Comparison of ENCODE assay signal across 9 cellular contexts in the genomic region with DNA sequence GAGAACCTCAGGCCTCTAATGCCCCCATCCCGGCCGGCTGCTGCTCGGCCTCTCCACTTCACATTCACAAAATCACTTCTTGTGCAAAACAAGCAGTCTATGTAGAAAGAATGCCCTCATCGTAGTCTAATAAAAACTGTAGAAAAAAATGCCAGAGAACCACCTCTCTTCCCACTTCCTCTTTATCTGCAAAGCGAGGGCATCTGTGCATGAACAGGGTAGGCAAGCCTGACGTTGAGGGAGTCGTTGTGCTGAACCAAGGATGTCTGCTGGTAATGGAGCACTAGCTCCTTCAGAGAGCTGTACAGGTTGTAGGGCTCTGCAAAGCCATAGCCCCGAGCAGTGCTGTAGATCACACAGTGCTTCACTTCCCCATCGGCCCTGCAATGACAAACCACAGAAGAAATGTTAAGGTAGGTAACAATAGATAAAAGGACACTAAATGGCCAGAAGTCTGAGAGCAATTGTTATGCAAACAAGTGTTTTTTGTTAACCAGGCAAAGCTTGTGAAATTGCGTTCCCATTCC.
DNase-seq lines count a peak whose midpoint lies in the region; ATAC-seq and TF ChIP-seq lines count a peak whose summit lies in the region.
"Had no signal": no experiment of that assay in that cellular context is flagged by ENCODE, and none has a peak within 500 bp of the region (broad histone marks: within the 10 kb centered on the region; RNA-seq: fewer than 3 reads in every experiment).

No MANE protein-coding gene starts in this region.

- TF ChIP-seq EP300 in ovary (IDR thresholded peaks at IDR 0.05) = no peak

- WGBS in body of pancreas, 2 donors = 66 to 71% methylated on average over 10 of the region's 10 CpGs
- 35 to 54% (median 45%) methylated on average over 10 of the region's 10 CpGs for WGBS in ovary, 3 donors

- TF ChIP-seq POLR2A in body of pancreas (IDR thresholded peaks at IDR 0.05) = no peak
- no peak for TF ChIP-seq POLR2A in ovary (IDR thresholded peaks at IDR 0.05)

- H3F3A ChIP-seq in MM.1S (ENCODE audit: insufficient read depth, low read length) = peaks cover 27% of the 10 kb centered on the region

- ATAC-seq in GM18861 (IDR thresholded peaks at IDR 0.05; ENCODE audit: unreplicated experiment) (peak; percentile 91), HG02588 (IDR thresholded peaks at IDR 0.05; ENCODE audit: unreplicated experiment) (peak; percentile 77), body of pancreas (no peak)
- ATAC-seq: HCT116 had no signal

- peak overlapping the region; percentile 19; the same call in 1 of the 2 replicates for H3K4me3 ChIP-seq in MM.1S (ENCODE audit: low read length)
- no peak overlapping the region for H3K4me3 ChIP-seq in body of pancreas
- no peak overlapping the region for H3K4me3 ChIP-seq in ovary

- H3K9ac ChIP-seq in MM.1S (ENCODE audit: low read length) = peak overlapping the region; percentile 50; the same call in 1 of the 2 replicates

- no peaks in the 10 kb centered on the region for H3K9me2 ChIP-seq in MM.1S (replicated peaks; ENCODE audit: insufficient read depth, low read length)

- H2AFZ ChIP-seq in MM.1S (ENCODE audit: low read length) = 0 out of 2 replicates have a peak overlapping the region, but pooled peaks have one; percentile 27

- intact Hi-C loops in body of pancreas (cut with DNase I) = no loop called here
- intact Hi-C loops in ovary (cut with DNase I) = no loop called here

- peak overlapping the region; percentile 91 for H3K27ac ChIP-seq in MM.1S (ENCODE audit: low read length)
- no peak overlapping the region for H3K27ac ChIP-seq in body of pancreas
- H3K27ac ChIP-seq in ovary = peak overlapping the region in 1 of 2 donors; percentile 4

- H3K9me3 ChIP-seq in MM.1S (replicated peaks; ENCODE audit: insufficient read depth, low read length) (no peaks in the 10 kb centered on the region), body of pancreas (no peaks in the 10 kb centered on the region), ovary (no peaks in the 10 kb centered on the region)

- no peaks in the 10 kb centered on the region for H3K79me2 ChIP-seq in MM.1S (ENCODE audit: low read length)

- H4K20me1 ChIP-seq in MM.1S (ENCODE audit: insufficient read depth, low read length) = no peaks in the 10 kb centered on the region

- no peak for TF ChIP-seq CTCF in MM.1S (IDR thresholded peaks at IDR 0.05; ENCODE audit: low read length)
- no peak for TF ChIP-seq CTCF in body of pancreas (IDR thresholded peaks at IDR 0.05)
- TF ChIP-seq CTCF in ovary (IDR thresholded peaks at IDR 0.05) = no peak

- H3K4me2 ChIP-seq in MM.1S (ENCODE audit: low read depth, low read length) = peak overlapping the region; percentile 50

- H3K4me1 ChIP-seq in MM.1S (ENCODE audit: low read length) = peaks cover 35% of the 10 kb centered on the region
- no peaks in the 10 kb centered on the region for H3K4me1 ChIP-seq in body of pancreas
- H3K4me1 ChIP-seq in ovary (ENCODE audit: insufficient read depth) = peaks cover 11% of the 10 kb centered on the region

- peak; percentile 60 for DNase-seq in MM.1S
- peak; percentile 79 for DNase-seq in islet precursor cell
- DNase-seq in body of pancreas = no peak
- DNase-seq in midbrain (lab: John Stamatoyannopoulos, UW) = no peak
- no peak for DNase-seq in activated CD4-positive, alpha-beta T cell treated with anti-CD3 and anti-CD28 coated beads for 1 hour
- no peak for DNase-seq in ovary

- H3K36me3 ChIP-seq in MM.1S (replicated peaks; ENCODE audit: insufficient read depth, low read length) = no peaks in the 10 kb centered on the region
- H3K36me3 ChIP-seq in body of pancreas (replicated peaks in 1 of 2; ENCODE audit: insufficient read depth in 1 of 2, low read depth in 2 of 2) = no peaks in the 10 kb centered on the region
- H3K36me3 ChIP-seq in ovary = no peaks in the 10 kb centered on the region

- no peaks in the 10 kb centered on the region for H3K27me3 ChIP-seq in MM.1S (replicated peaks; ENCODE audit: insufficient read depth, low read length)
- H3K27me3 ChIP-seq in body of pancreas = no peaks in the 10 kb centered on the region
- no peaks in the 10 kb centered on the region for H3K27me3 ChIP-seq in ovary

Comparison
In these comparisons a context has a peak if more than half of its experiments do, and no peak if none do; other contexts are left out.
1. DNase-seq: peak in MM.1S (single experiment) and islet precursor cell (single experiment); none in body of pancreas (0 of 4), midbrain (single experiment), activated CD4-positive, alpha-beta T cell treated with anti-CD3 and anti-CD28 coated beads for 1 hour (single experiment) and ovary (0 of 5).